7 cellular contexts compared by ENCODE assay signal in the genomic region with DNA sequence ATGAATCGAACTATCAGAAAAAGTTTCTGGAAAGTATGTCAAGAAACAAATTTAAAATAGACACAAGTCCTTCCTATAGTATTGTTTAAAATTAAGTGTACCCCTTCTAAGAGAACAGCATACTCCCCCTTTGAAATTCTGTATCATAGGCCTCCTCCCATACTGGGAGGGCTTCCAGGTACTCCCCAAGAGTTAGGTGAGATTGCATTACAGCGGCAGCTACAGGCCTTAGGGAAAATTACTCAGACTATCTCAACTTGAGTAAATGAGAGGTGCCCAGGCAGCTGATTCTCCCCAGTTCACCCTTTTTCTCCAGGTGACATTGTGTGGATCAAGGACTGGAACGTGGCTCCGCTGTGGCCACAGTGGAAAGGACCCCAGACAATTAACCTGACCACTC. TPM values are rescaled to one million over a fixed set of nuclear protein-coding genes. Genes with fewer than 3 reads are reported as not detected.
"Had no signal": no experiment of that assay in that cellular context is flagged by ENCODE, and none has a peak within 500 bp of the region (broad histone marks: within the 10 kb centered on the region; RNA-seq: fewer than 3 reads in every experiment).

No MANE protein-coding gene starts in this region.

RNA-seq across cellular contexts. Expression of a gene that starts 5.2 kb away (rescaled TPM):
- total RNA-seq: GM23248, GM23338, H1, H4, H7, H9, HFFc6 had no signal

RNA-seq across cellular contexts. Expression of a gene that starts 45.7 kb away (rescaled TPM):
- total RNA-seq: GM23248, GM23338, H1, H4, H7, H9, HFFc6 had no signal

RNA-seq across cellular contexts. Expression of a gene that starts 48.4 kb away (rescaled TPM):
- total RNA-seq: GM23248, GM23338, H1, H4, H7, H9, HFFc6 had no signal
